Comparison of ENCODE assay signal across 1 cellular context in the genomic region with DNA sequence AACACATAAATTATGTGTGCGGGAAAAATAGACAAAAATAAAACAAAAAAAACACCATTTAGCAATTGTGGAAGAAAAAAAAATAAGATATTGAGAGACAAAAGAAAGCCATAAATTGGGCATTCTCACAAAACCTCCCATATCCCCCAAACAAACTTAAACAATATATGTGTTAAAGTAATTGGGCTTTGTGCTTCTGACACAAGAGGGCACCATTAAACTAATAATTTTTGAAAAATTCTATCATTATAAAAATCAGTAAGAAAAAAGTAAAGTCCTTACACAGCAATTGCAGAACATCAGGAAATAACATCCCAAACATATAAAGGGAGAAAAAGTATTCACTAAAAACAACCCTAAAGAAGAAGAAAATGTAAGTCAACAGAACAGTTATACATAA.
TF ChIP-seq lines count a peak whose summit lies in the region.

No MANE protein-coding gene starts in this region.

TF ChIP-seq in GM23338, 12 proteins besides CTCF, POLR2A, EP300 and RAD21 (continued from another document):
- TF ChIP-seq, protein P1, sequence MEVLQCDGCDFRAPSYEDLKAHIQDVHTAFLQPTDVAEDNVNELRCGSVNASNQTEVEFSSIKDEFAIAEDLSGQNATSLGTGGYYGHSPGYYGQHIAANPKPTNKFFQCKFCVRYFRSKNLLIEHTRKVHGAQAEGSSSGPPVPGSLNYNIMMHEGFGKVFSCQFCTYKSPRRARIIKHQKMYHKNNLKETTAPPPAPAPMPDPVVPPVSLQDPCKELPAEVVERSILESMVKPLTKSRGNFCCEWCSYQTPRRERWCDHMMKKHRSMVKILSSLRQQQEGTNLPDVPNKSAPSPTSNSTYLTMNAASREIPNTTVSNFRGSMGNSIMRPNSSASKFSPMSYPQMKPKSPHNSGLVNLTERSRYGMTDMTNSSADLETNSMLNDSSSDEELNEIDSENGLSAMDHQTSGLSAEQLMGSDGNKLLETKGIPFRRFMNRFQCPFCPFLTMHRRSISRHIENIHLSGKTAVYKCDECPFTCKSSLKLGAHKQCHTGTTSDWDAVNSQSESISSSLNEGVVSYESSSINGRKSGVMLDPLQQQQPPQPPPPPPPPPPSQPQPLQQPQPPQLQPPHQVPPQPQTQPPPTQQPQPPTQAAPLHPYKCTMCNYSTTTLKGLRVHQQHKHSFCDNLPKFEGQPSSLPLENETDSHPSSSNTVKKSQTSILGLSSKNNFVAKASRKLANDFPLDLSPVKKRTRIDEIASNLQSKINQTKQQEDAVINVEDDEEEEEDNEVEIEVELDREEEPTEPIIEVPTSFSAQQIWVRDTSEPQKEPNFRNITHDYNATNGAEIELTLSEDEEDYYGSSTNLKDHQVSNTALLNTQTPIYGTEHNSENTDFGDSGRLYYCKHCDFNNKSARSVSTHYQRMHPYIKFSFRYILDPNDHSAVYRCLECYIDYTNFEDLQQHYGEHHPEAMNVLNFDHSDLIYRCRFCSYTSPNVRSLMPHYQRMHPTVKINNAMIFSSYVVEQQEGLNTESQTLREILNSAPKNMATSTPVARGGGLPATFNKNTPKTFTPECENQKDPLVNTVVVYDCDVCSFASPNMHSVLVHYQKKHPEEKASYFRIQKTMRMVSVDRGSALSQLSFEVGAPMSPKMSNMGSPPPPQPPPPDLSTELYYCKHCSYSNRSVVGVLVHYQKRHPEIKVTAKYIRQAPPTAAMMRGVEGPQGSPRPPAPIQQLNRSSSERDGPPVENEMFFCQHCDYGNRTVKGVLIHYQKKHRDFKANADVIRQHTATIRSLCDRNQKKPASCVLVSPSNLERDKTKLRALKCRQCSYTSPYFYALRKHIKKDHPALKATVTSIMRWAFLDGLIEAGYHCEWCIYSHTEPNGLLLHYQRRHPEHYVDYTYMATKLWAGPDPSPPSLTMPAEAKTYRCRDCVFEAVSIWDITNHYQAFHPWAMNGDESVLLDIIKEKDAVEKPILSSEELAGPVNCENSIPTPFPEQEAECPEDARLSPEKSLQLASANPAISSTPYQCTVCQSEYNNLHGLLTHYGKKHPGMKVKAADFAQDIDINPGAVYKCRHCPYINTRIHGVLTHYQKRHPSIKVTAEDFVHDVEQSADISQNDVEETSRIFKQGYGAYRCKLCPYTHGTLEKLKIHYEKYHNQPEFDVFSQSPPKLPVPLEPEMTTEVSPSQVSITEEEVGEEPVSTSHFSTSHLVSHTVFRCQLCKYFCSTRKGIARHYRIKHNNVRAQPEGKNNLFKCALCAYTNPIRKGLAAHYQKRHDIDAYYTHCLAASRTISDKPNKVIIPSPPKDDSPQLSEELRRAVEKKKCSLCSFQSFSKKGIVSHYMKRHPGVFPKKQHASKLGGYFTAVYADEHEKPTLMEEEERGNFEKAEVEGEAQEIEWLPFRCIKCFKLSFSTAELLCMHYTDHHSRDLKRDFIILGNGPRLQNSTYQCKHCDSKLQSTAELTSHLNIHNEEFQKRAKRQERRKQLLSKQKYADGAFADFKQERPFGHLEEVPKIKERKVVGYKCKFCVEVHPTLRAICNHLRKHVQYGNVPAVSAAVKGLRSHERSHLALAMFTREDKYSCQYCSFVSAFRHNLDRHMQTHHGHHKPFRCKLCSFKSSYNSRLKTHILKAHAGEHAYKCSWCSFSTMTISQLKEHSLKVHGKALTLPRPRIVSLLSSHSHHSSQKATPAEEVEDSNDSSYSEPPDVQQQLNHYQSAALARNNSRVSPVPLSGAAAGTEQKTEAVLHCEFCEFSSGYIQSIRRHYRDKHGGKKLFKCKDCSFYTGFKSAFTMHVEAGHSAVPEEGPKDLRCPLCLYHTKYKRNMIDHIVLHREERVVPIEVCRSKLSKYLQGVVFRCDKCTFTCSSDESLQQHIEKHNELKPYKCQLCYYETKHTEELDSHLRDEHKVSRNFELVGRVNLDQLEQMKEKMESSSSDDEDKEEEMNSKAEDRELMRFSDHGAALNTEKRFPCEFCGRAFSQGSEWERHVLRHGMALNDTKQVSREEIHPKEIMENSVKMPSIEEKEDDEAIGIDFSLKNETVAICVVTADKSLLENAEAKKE (CRISPR knock-in tag; IDR thresholded peaks at IDR 0.05) = no peak
- no peak for TF ChIP-seq ZNF331 (CRISPR knock-in tag; IDR thresholded peaks at IDR 0.05; ENCODE audit: low read depth)
- TF ChIP-seq, protein P2, sequence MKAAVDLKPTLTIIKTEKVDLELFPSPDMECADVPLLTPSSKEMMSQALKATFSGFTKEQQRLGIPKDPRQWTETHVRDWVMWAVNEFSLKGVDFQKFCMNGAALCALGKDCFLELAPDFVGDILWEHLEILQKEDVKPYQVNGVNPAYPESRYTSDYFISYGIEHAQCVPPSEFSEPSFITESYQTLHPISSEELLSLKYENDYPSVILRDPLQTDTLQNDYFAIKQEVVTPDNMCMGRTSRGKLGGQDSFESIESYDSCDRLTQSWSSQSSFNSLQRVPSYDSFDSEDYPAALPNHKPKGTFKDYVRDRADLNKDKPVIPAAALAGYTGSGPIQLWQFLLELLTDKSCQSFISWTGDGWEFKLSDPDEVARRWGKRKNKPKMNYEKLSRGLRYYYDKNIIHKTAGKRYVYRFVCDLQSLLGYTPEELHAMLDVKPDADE (IDR thresholded peaks at IDR 0.05) = no peak
- TF ChIP-seq EZH2 (IDR thresholded peaks at IDR 0.05; ENCODE audit: low read depth, unreplicated experiment) = no peak
- no peak for TF ChIP-seq ZNF114 (CRISPR knock-in tag; IDR thresholded peaks at IDR 0.05)
- no peak for TF ChIP-seq POLR2AphosphoS5 (IDR thresholded peaks at IDR 0.05; ENCODE audit: low read depth)
